11 cellular contexts compared by ENCODE assay signal in the genomic region with DNA sequence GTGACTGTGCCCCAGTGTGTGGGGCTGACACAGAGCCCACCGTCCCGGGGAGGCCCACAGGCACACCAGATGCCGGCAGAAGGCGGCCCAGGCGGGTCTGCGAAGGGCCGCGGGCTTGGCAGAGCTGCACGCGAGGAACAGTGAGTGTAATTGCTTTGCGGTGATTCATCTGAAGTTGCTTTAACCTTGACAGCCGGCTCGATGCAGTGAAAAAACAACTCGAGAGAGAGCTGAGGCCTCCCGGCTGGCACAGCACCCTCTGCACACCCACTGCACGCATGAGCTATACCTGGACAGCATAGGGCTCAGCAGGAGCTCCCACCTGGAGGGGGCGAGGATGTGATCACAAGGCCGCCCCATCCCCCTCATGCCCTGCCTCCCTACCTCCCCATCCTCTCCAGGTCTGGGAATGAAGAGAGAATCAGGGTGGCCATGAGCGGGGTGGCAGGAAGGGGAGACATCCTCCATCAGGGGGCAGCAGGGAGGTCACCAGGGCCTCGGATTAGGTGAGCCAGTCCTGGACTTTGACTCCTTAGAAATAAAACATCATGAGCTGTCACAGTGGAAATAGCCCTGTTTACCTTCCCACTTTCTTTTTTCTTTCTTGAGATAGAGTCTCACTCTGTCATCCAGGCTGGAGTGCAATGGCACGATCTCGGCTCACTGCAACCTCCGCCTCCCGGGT.
A peak's percentile ranks its signal among the peaks of the same experiment; 100 is the strongest.
DNase-seq lines count a peak whose midpoint lies in the region; ATAC-seq and TF ChIP-seq lines count a peak whose summit lies in the region.
"Had no signal": no experiment of that assay in that cellular context is flagged by ENCODE, and none has a peak within 500 bp of the region (broad histone marks: within the 10 kb centered on the region; RNA-seq: fewer than 3 reads in every experiment).

No MANE protein-coding gene starts in this region.

- no peak overlapping the region for H4K91ac ChIP-seq in IMR-90 (ENCODE audit: insufficient read depth, low read depth, low read length)

- in situ Hi-C loops in IMR-90 (cut with MboI; ENCODE audit: low sequenced_read_pairs), result no loop called here

- TF ChIP-seq CTCF in IMR-90 (conservative IDR thresholded peaks at IDR 0.05; ENCODE audit: low read depth, low read length) (no peak), cardiac fibroblast (IDR thresholded peaks at IDR 0.05; ENCODE audit: low read depth, low read length) (no peak), mucosa of descending colon (IDR thresholded peaks at IDR 0.05) (no peak)

- H3K9me3 ChIP-seq in IMR-90 (ENCODE audit: control insufficient read depth, insufficient read depth, low read length) (no peaks in the 10 kb centered on the region), mucosa of descending colon (no peaks in the 10 kb centered on the region)

- no peak overlapping the region for H3K27ac ChIP-seq in IMR-90 (ENCODE audit: insufficient read depth, low read length)

- H2BK120ac ChIP-seq in IMR-90 (ENCODE audit: low read depth, low read length), result no peak overlapping the region

- no peaks in the 10 kb centered on the region for H3K36me3 Mint-ChIP-seq in activated CD4-positive, alpha-beta T cell treated with anti-CD3 and anti-CD28 coated beads for 36 hours (ENCODE audit: low read depth)
- H3K36me3 Mint-ChIP-seq in stimulated activated naive B cell treated with anti-CD40 and anti-IgM and Interleukin-4, amounts not matched to agents 10 μg/mL and 1 μg/mL and 100 μg/mL, for 72 hours, result no peaks in the 10 kb centered on the region
- H3K36me3 Mint-ChIP-seq: naive B cell had no signal

- BruUV-seq in IMR-90 (replicated peaks; lab: Mats Ljungman, UMichigan), result no TSS peak

- no peak overlapping the region for H3K14ac ChIP-seq in IMR-90 (replicated peaks; ENCODE audit: low read depth, low read length)

- no peaks in the 10 kb centered on the region for H3K9me1 ChIP-seq in IMR-90 (ENCODE audit: insufficient read depth, low read length)

- peak overlapping the region; percentile 50; the same call in 1 of the 2 replicates for H3K4me2 ChIP-seq in IMR-90 (ENCODE audit: low read depth, low read length)

- H3K9me3 Mint-ChIP-seq in activated CD4-positive, alpha-beta T cell treated with anti-CD3 and anti-CD28 coated beads for 36 hours (ENCODE audit: low read depth), result peaks cover 3% of the 10 kb centered on the region
- H3K9me3 Mint-ChIP-seq in stimulated activated naive B cell treated with anti-CD40 and anti-IgM and Interleukin-4, amounts not matched to agents 10 μg/mL and 1 μg/mL and 100 μg/mL, for 72 hours, result peaks cover 0 to 6% of the 10 kb centered on the region in 2 donors
- H3K9me3 Mint-ChIP-seq: central memory CD8-positive, alpha-beta T cell had no signal

- H4K5ac ChIP-seq in IMR-90 (ENCODE audit: low read depth, low read length), result no peak overlapping the region

- no peak overlapping the region for H3K9ac ChIP-seq in IMR-90 (ENCODE audit: low read depth, low read length)

- no peaks in the 10 kb centered on the region for H3K4me1 Mint-ChIP-seq in activated CD4-positive, alpha-beta T cell treated with anti-CD3 and anti-CD28 coated beads for 36 hours
- H3K4me1 Mint-ChIP-seq in stimulated activated naive B cell treated with anti-CD40 and anti-IgM and Interleukin-4, amounts not matched to agents 10 μg/mL and 1 μg/mL and 100 μg/mL, for 72 hours, result no peaks in the 10 kb centered on the region
- H3K4me1 Mint-ChIP-seq: central memory CD8-positive, alpha-beta T cell; naive B cell had no signal

- no peak overlapping the region for H3K56ac ChIP-seq in IMR-90 (ENCODE audit: extremely low read depth, insufficient read depth, low read length)

- peaks cover 14% of the 10 kb centered on the region for H3K27me3 Mint-ChIP-seq in activated CD4-positive, alpha-beta T cell treated with anti-CD3 and anti-CD28 coated beads for 36 hours
- peaks cover 28 to 46% of the 10 kb centered on the region in 2 donors for H3K27me3 Mint-ChIP-seq in stimulated activated naive B cell treated with anti-CD40 and anti-IgM and Interleukin-4, amounts not matched to agents 10 μg/mL and 1 μg/mL and 100 μg/mL, for 72 hours

- no peak overlapping the region for H3K4me3 Mint-ChIP-seq in activated CD4-positive, alpha-beta T cell treated with anti-CD3 and anti-CD28 coated beads for 36 hours
- no peak overlapping the region for H3K4me3 Mint-ChIP-seq in stimulated activated naive B cell treated with anti-CD40 and anti-IgM and Interleukin-4, amounts not matched to agents 10 μg/mL and 1 μg/mL and 100 μg/mL, for 72 hours
- H3K4me3 Mint-ChIP-seq: central memory CD8-positive, alpha-beta T cell; naive B cell had no signal

- peak; percentile 94 for ATAC-seq in IMR-90 (ENCODE audit: low read depth)
- ATAC-seq in mucosa of descending colon, result peak; percentile 91
- ATAC-seq in activated CD4-positive, alpha-beta T cell treated with anti-CD3 and anti-CD28 coated beads for 36 hours, result no peak
- ATAC-seq in stimulated activated naive B cell treated with anti-CD40 and anti-IgM and Interleukin-4, amounts not matched to agents 10 μg/mL and 1 μg/mL and 100 μg/mL, for 72 hours (replicated peaks), result no peak

- DNase-seq in COLO668 (lab: John Stamatoyannopoulos, UW; ENCODE audit: unreplicated experiment), result peak; percentile 36
- peak; percentile 58 for DNase-seq in IMR-90
- peak; percentile 58 for DNase-seq in cardiac fibroblast (ENCODE audit: low read depth in 2 of 2)
- DNase-seq in mucosa of descending colon, result peak in 2 of 3 donors; percentile 33 to 58
- DNase-seq in activated CD4-positive, alpha-beta T cell treated with anti-CD3 and anti-CD28 coated beads for 36 hours, result no peak
- DNase-seq in NK-92 (lab: John Stamatoyannopoulos, UW; ENCODE audit: unreplicated experiment), result no peak
- DNase-seq in stimulated activated naive B cell treated with anti-CD40 and anti-IgM and Interleukin-4, amounts not matched to agents 10 μg/mL and 1 μg/mL and 100 μg/mL, for 72 hours, result no peak
- DNase-seq in stimulated activated CD4-positive, alpha-beta T cell treated with anti-CD3 and anti-CD28 coated beads, Interleukin-12 subunit alpha, Interleukin-12 subunit beta, amount 100 ng/mL, for 4 hours, result no peak
- DNase-seq: naive B cell; stimulated activated naive CD4-positive, alpha-beta T cell treated with Interleukin-2 at 50 U/mL for 16 hours had no signal

- H2AK5ac ChIP-seq in IMR-90 (ENCODE audit: low read depth, low read length), result no peak overlapping the region

- H3K27ac Mint-ChIP-seq in activated CD4-positive, alpha-beta T cell treated with anti-CD3 and anti-CD28 coated beads for 36 hours, result no peak overlapping the region
- no peak overlapping the region for H3K27ac Mint-ChIP-seq in stimulated activated naive B cell treated with anti-CD40 and anti-IgM and Interleukin-4, amounts not matched to agents 10 μg/mL and 1 μg/mL and 100 μg/mL, for 72 hours
- H3K27ac Mint-ChIP-seq: naive B cell had no signal

- no peaks in the 10 kb centered on the region for H3K79me1 ChIP-seq in IMR-90 (ENCODE audit: low read depth in 1 of 2, low read length in 2 of 2)

- 60% methylated on average over 1 of the region's 24 CpGs; no CpG with 5 or more reads in 1 of the 2 experiments for WGBS in IMR-90 (ENCODE audit: extremely low coverage in 2 of 2, insufficient read length in 1 of 2), 2 experiments

- peaks cover 48% of the 10 kb centered on the region for H3K27me3 ChIP-seq in IMR-90 (ENCODE audit: control insufficient read depth, insufficient read depth, low read length)

- no peak for TF ChIP-seq RAD21 in IMR-90 (IDR thresholded peaks at IDR 0.05; ENCODE audit: low read length)

- no peak overlapping the region for H3K18ac ChIP-seq in IMR-90 (ENCODE audit: low read depth, low read length)

- no peak overlapping the region for H2BK5ac ChIP-seq in IMR-90 (ENCODE audit: low read depth, low read length, poor library complexity, severe bottlenecking)

- no peak for TF ChIP-seq POLR2A in IMR-90 (IDR thresholded peaks at IDR 0.05; ENCODE audit: low read depth, low read length)

- H3K4me3 ChIP-seq in IMR-90 (ENCODE audit: insufficient read depth, low read depth, low read length) (no peak overlapping the region), cardiac fibroblast (replicated peaks in 1 of 2; ENCODE audit: low read depth in 2 of 2, low read length in 2 of 2) (no peak overlapping the region), mucosa of descending colon (no peak overlapping the region)

- peaks cover 4% of the 10 kb centered on the region; the same call in 1 of the 2 replicates for H3K4me1 ChIP-seq in IMR-90 (ENCODE audit: control insufficient read depth, insufficient read depth, low read length)
- peaks cover 5% of the 10 kb centered on the region for H3K4me1 ChIP-seq in mucosa of descending colon (ENCODE audit: low read depth)

- H4K8ac ChIP-seq in IMR-90 (ENCODE audit: low read depth in 2 of 2, low read length in 2 of 2), result no peak overlapping the region

- no peak overlapping the region for H2AK9ac ChIP-seq in IMR-90 (replicated peaks; ENCODE audit: low read depth, low read length, poor library complexity)

- H4K20me1 ChIP-seq in IMR-90 (ENCODE audit: insufficient read depth, low read length), result no peaks in the 10 kb centered on the region

- no peak overlapping the region for H3K23ac ChIP-seq in IMR-90 (ENCODE audit: low read depth, low read length)

- H3K4ac ChIP-seq in IMR-90 (ENCODE audit: low read depth, low read length), result no peak overlapping the region

- dilution Hi-C loops in IMR-90 (cut with HindIII; ENCODE audit: low sequenced_read_pairs, unreplicated experiment), result no loop called here

- no peak overlapping the region for H2BK15ac ChIP-seq in IMR-90 (ENCODE audit: low read depth, low read length)

- intact Hi-C loops in IMR-90 (cut with micrococcal nuclease), result no loop called here
- intact Hi-C loops in mucosa of descending colon (cut with DNase I, micrococcal nuclease), result no loop called here
- intact Hi-C loops in activated CD4-positive, alpha-beta T cell treated with anti-CD3 and anti-CD28 coated beads for 36 hours (cut with DNase I, micrococcal nuclease), result no loop called here

- CTCF ChIA-PET in IMR-90 (lab: Yijun Ruan, JAX), result interaction anchor here (0.5 to 0.9 kb wide), 3 partner anchors 9 to 364 kb away, joined by 3 to 5 read pairs (median 3); no protein-coding TSS in a partner anchor
- CTCF ChIA-PET in activated CD4-positive, alpha-beta T cell treated with anti-CD3 and anti-CD28 coated beads for 36 hours (lab: Charles Lee), result interaction anchor here (0.6 kb wide), 1 partner anchor 198 kb away, joined by 3 read pairs; no protein-coding TSS in a partner anchor

- H2BK20ac ChIP-seq in IMR-90 (ENCODE audit: low read depth, low read length), result no peak overlapping the region

- POLR2A ChIA-PET in IMR-90 (lab: Charles Lee; ENCODE audit: unreplicated experiment), result interaction anchor here (0.6 kb wide), 1 partner anchor 133 kb away, joined by 16 read pairs; no protein-coding TSS in a partner anchor
- POLR2A ChIA-PET in activated CD4-positive, alpha-beta T cell treated with anti-CD3 and anti-CD28 coated beads for 36 hours (lab: Charles Lee), result no interaction called here

- H3K36me3 ChIP-seq in IMR-90 (ENCODE audit: control insufficient read depth, insufficient read depth, low read length) (no peaks in the 10 kb centered on the region), mucosa of descending colon (ENCODE audit: low read depth) (no peaks in the 10 kb centered on the region)

- peak overlapping the region; percentile 3 for H2AFZ ChIP-seq in IMR-90 (replicated peaks; ENCODE audit: low read length, poor library complexity)

TF ChIP-seq in IMR-90, 13 proteins besides CTCF, POLR2A, EP300 and RAD21 (continues in another document):
- TF ChIP-seq MXI1 (IDR thresholded peaks at IDR 0.05; ENCODE audit: borderline replicate concordance, low read depth, low read length), result 0 out of 2 replicates have a peak, but pooled peaks have one; percentile 18

Comparison
In these comparisons a context has a peak if more than half of its experiments do, and no peak if none do; other contexts are left out.
1. DNase-seq: peak in COLO668 (single experiment), IMR-90 (single experiment), cardiac fibroblast (2 of 2) and mucosa of descending colon (2 of 3); none in activated CD4-positive, alpha-beta T cell treated with anti-CD3 and anti-CD28 coated beads for 36 hours (single experiment), NK-92 (single experiment), stimulated activated naive B cell treated with anti-CD40 and anti-IgM and Interleukin-4, amounts not matched to agents 10 μg/mL and 1 μg/mL and 100 μg/mL, for 72 hours (single experiment) and stimulated activated CD4-positive, alpha-beta T cell treated with anti-CD3 and anti-CD28 coated beads, Interleukin-12 subunit alpha, Interleukin-12 subunit beta, amount 100 ng/mL, for 4 hours (single experiment).
2. ATAC-seq: peak in IMR-90 (single experiment) and mucosa of descending colon (single experiment); none in activated CD4-positive, alpha-beta T cell treated with anti-CD3 and anti-CD28 coated beads for 36 hours (single experiment) and stimulated activated naive B cell treated with anti-CD40 and anti-IgM and Interleukin-4, amounts not matched to agents 10 μg/mL and 1 μg/mL and 100 μg/mL, for 72 hours (0 of 2).